Comparison of ENCODE assay signal across 15 cellular contexts in the genomic region with DNA sequence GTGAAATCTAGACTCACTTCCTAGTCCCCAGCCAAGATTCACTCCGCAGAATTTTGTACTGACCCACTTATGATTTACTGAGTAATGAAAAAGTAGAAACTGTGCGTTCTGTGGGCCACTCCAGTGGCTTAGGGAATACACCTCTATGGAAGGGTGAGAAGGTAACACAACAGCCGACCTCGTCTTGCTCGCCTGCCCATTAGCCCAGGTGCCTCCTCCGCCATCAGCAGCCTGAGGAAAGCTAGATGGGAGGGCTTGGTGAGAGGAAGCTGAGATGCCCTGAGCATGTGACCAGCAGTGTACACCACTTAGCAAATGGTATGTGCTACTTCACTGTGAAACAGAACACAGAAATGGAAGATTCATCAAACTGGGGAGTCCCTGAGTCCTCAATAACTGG.
DNase-seq lines count a peak whose midpoint lies in the region.
"Had no signal": no experiment of that assay in that cellular context is flagged by ENCODE, and none has a peak within 500 bp of the region (broad histone marks: within the 10 kb centered on the region; RNA-seq: fewer than 3 reads in every experiment).

No MANE protein-coding gene starts in this region.

- H3K27me3 ChIP-seq in HAP-1 (ENCODE audit: low read depth): no peaks in the 10 kb centered on the region
- H3K27me3 ChIP-seq: BLaER1 had no signal

- H3K9me3 ChIP-seq in HAP-1: no peaks in the 10 kb centered on the region

- peak overlapping the region; percentile 59 for H3K27ac ChIP-seq in angular gyrus (ENCODE audit: low read depth, low read length)
- peak overlapping the region; percentile 77 for H3K27ac ChIP-seq in substantia nigra (ENCODE audit: low read depth, low read length, poor library complexity, severe bottlenecking)
- H3K27ac ChIP-seq: BLaER1 had no signal

- H3K4me3 ChIP-seq in HAP-1: no peak overlapping the region
- H3K4me3 ChIP-seq: BLaER1, GM12878, GM23338 had no signal

- in situ Hi-C loops in HAP-1 (cut with MboI; ENCODE audit: low sequenced_read_pairs): no loop called here

- no peaks in the 10 kb centered on the region for H3K36me3 ChIP-seq in HAP-1 (replicated peaks)
- H3K36me3 ChIP-seq: BLaER1 had no signal

- no peaks in the 10 kb centered on the region for H3K4me1 ChIP-seq in HAP-1

- DNase-seq in NCI-H510A treated with DMSO at 0.1 percent for 48 hours (lab: John Stamatoyannopoulos, UW) (peak; percentile 40), NCI-H510A (lab: John Stamatoyannopoulos, UW) (no peak), ecto neural progenitor cell (ENCODE audit: low spot score) (peak; percentile 32), substantia nigra (lab: John Stamatoyannopoulos, UW) (no peak), NCI-H748 treated with DMSO at 0.1 percent for 48 hours (lab: John Stamatoyannopoulos, UW) (no peak), dermis blood vessel endothelial cell (no peak), HAP-1 (ENCODE audit: low spot score in 2 of 2) (no peak)
- DNase-seq: 8988T; CD4-positive, alpha-beta memory T cell; DND-41; EL had no signal

Comparison
In these comparisons a context has a peak if more than half of its experiments do, and no peak if none do; other contexts are left out.
1. DNase-seq: peak in NCI-H510A treated with DMSO at 0.1 percent for 48 hours (single experiment) and ecto neural progenitor cell (single experiment); none in NCI-H510A (single experiment), substantia nigra (0 of 49), NCI-H748 treated with DMSO at 0.1 percent for 48 hours (single experiment), dermis blood vessel endothelial cell (single experiment) and HAP-1 (0 of 2).